8 cellular contexts compared by ENCODE assay signal in genomic region chr15:51227967-51228783, GRCh38.
A peak's percentile ranks its signal among the peaks of the same experiment; 100 is the strongest.
DNase-seq lines count a peak whose midpoint lies in the region; ATAC-seq and TF ChIP-seq lines count a peak whose summit lies in the region.

No MANE protein-coding gene starts in this region.

- no peak for TF ChIP-seq EP300 in suprapubic skin (IDR thresholded peaks at IDR 0.05)

- H3K9me3 ChIP-seq in spleen, result no peaks in the 10 kb centered on the region
- no peaks in the 10 kb centered on the region for H3K9me3 ChIP-seq in suprapubic skin

- peak; percentile 96 for DNase-seq in EH (ENCODE audit: low read depth)
- peak; percentile 59 for DNase-seq in SIG-M5 (lab: John Stamatoyannopoulos, UW)
- peak; percentile 94 for DNase-seq in fibroblast of peridontal ligament (ENCODE audit: extremely low read depth)
- DNase-seq in spleen, result no peak
- no peak for DNase-seq in HK-2 (ENCODE audit: unreplicated experiment)
- DNase-seq in suprapubic skin (ENCODE audit: low spot score in 2 of 2), result no peak

- H3K4me1 ChIP-seq in spleen, result peaks cover 0 to 45% (median 3%) of the 10 kb centered on the region in 6 donors
- peaks cover 6% of the 10 kb centered on the region for H3K4me1 ChIP-seq in suprapubic skin

- H3K27ac ChIP-seq in spleen (peak overlapping the region in 5 of 8 donors; percentile 41 to 80 (median 63)), suprapubic skin (no peak overlapping the region)

- 19 to 44% (median 22%) methylated on average over 3 of the region's 3 CpGs for WGBS in spleen, 5 donors
- 35% methylated on average over 3 of the region's 3 CpGs for WGBS in suprapubic skin

- TF ChIP-seq CTCF in spleen (IDR thresholded peaks at IDR 0.05 in 8 of 11, conservative IDR thresholded peaks at IDR 0.05 in 3 of 11) (no peak), suprapubic skin (IDR thresholded peaks at IDR 0.05) (no peak)

- TF ChIP-seq POLR2A in spleen (IDR thresholded peaks at IDR 0.05) (no peak), suprapubic skin (IDR thresholded peaks at IDR 0.05) (no peak)

- H3K27me3 ChIP-seq in spleen (replicated peaks in 1 of 7) (peaks cover 0 to 6% (median 0%) of the 10 kb centered on the region in 7 donors), suprapubic skin (no peaks in the 10 kb centered on the region)

- intact Hi-C loops in spleen (cut with DNase I; ENCODE audit: low total_unique reads), result no loop called here

- ATAC-seq in GM19328 (IDR thresholded peaks at IDR 0.05; ENCODE audit: unreplicated experiment) (peak; percentile 81), HG03175 (IDR thresholded peaks at IDR 0.05; ENCODE audit: unreplicated experiment) (peak; percentile 97)

- H3K4me3 ChIP-seq in spleen (no peak overlapping the region), suprapubic skin (no peak overlapping the region)

- H3K36me3 ChIP-seq in spleen, result no peaks in the 10 kb centered on the region
- H3K36me3 ChIP-seq in suprapubic skin, result no peaks in the 10 kb centered on the region

Comparison
In these comparisons a context has a peak if more than half of its experiments do, and no peak if none do; other contexts are left out.
1. DNase-seq: peak in EH (single experiment), SIG-M5 (single experiment) and fibroblast of peridontal ligament (single experiment); none in spleen (single experiment), HK-2 (single experiment) and suprapubic skin (0 of 2).